Comparison of ENCODE assay signal across 27 cellular contexts in genomic region chr6:142731611-142732010, GRCh38.
"Had no signal": no experiment of that assay in that cellular context is flagged by ENCODE, and none has a peak within 500 bp of the region (broad histone marks: within the 10 kb centered on the region; RNA-seq: fewer than 3 reads in every experiment).

No MANE protein-coding gene starts in this region.

- DNase-seq: activated CD4-positive, alpha-beta memory T cell treated with anti-CD3 and anti-CD28 coated beads for 36 hours; activated CD4-positive, alpha-beta T cell treated with anti-CD3 and anti-CD28 coated beads for 36 hours; activated CD4-positive, alpha-beta T cell treated with anti-CD3 and anti-CD28 coated beads, Interleukin-2, amount 10 ng/mL, durations not matched to agents 24 days and 14 days; activated CD4-positive, CD25-positive, alpha-beta regulatory T cell; activated CD4-positive, CD25-positive, alpha-beta regulatory T cell treated with anti-CD3 and anti-CD28 coated beads, Interleukin-2, amount 50 U/mL, for 72 hours; activated CD8-positive, alpha-beta memory T cell treated with anti-CD3 and anti-CD28 coated beads, Interleukin-2, amount 10 ng/mL, durations not matched to agents 7 days and 5 days; activated CD8-positive, alpha-beta memory T cell treated with anti-CD3 and anti-CD28 coated beads, Interleukin-2, amount 50 U/mL, for 4 hours; activated CD8-positive, alpha-beta T cell treated with anti-CD3 and anti-CD28 coated beads, Interleukin-2, amount 10 ng/mL, durations not matched to agents 7 days and 5 days; activated effector memory CD4-positive, alpha-beta T cell treated with anti-CD3 and anti-CD28 coated beads, Interleukin-2, amount 50 U/mL, for 16 hours; activated naive CD4-positive, alpha-beta T cell treated with anti-CD3 and anti-CD28 coated beads for 36 hours; activated naive CD8-positive, alpha-beta T cell treated with anti-CD3 and anti-CD28 coated beads, Interleukin-2, amount 10 ng/mL, durations not matched to agents 7 days and 5 days; activated T-cell treated with anti-CD3 and anti-CD28 coated beads, Interleukin-2, amount 50 U/mL, for 1 hour; activated T-cell treated with anti-CD3 and anti-CD28 coated beads, Interleukin-2, amount 50 U/mL, for 48 hours; caudate nucleus; cortex of kidney; dermis blood vessel endothelial cell; effector CD4-positive, alpha-beta T cell; effector memory CD8-positive, alpha-beta T cell; erythroblast; esophagus squamous epithelium; head of caudate nucleus; T-helper 2 cell had no signal

- H3K27ac Mint-ChIP-seq: activated CD4-positive, alpha-beta memory T cell treated with anti-CD3 and anti-CD28 coated beads for 36 hours; activated CD4-positive, alpha-beta T cell treated with anti-CD3 and anti-CD28 coated beads for 36 hours; activated CD4-positive, alpha-beta T cell treated with anti-CD3 and anti-CD28 coated beads, Interleukin-2, amount 10 ng/mL, durations not matched to agents 24 days and 14 days; activated CD8-positive, alpha-beta memory T cell treated with anti-CD3 and anti-CD28 coated beads, Interleukin-2, amount 10 ng/mL, durations not matched to agents 7 days and 5 days; activated CD8-positive, alpha-beta T cell treated with anti-CD3 and anti-CD28 coated beads, Interleukin-2, amount 10 ng/mL, durations not matched to agents 7 days and 5 days; activated naive CD4-positive, alpha-beta T cell treated with anti-CD3 and anti-CD28 coated beads for 36 hours; activated naive CD4-positive, alpha-beta T cell treated with anti-CD3 and anti-CD28 coated beads, Interleukin-2, amount 50 U/mL, for 24 hours; activated naive CD8-positive, alpha-beta T cell treated with anti-CD3 and anti-CD28 coated beads, Interleukin-2, amount 10 ng/mL, durations not matched to agents 7 days and 5 days; activated T-helper 1 cell treated with anti-CD3 and anti-CD28 coated beads, Interleukin-12 subunit alpha, Interleukin-12 subunit beta, Interleukin-2, Interleukin-4 antibody, amounts not matched to agents 30 ng/mL and 10 ng/mL and 1 ng/mL, durations not matched to agents 14 hours and 24 hours and 36 hours; activated T-helper 2 cell treated with anti-CD3 and anti-CD28 coated beads, Interferon-gamma antibody, Interleukin-2, Interleukin-4, amounts not matched to agents 10 μg/mL and 5 μg/mL and 100 μg/mL, durations not matched to agents 14 hours and 24 hours and 36 hours; brain; effector memory CD8-positive, alpha-beta T cell had no signal

- H3K36me3 Mint-ChIP-seq: activated CD4-positive, alpha-beta memory T cell treated with anti-CD3 and anti-CD28 coated beads for 36 hours; activated CD8-positive, alpha-beta memory T cell treated with anti-CD3 and anti-CD28 coated beads, Interleukin-2, amount 10 ng/mL, durations not matched to agents 7 days and 5 days; activated naive CD8-positive, alpha-beta T cell treated with anti-CD3 and anti-CD28 coated beads, Interleukin-2, amount 10 ng/mL, durations not matched to agents 7 days and 5 days; brain had no signal

- H3K9me3 ChIP-seq: ascending aorta, esophagus squamous epithelium had no signal

- H3K4me1 ChIP-seq: ascending aorta had no signal

- H3K27me3 Mint-ChIP-seq: activated CD4-positive, alpha-beta memory T cell treated with anti-CD3 and anti-CD28 coated beads for 36 hours; activated CD4-positive, alpha-beta T cell treated with anti-CD3 and anti-CD28 coated beads for 36 hours; activated CD4-positive, alpha-beta T cell treated with anti-CD3 and anti-CD28 coated beads, Interleukin-2, amount 10 ng/mL, durations not matched to agents 24 days and 14 days; activated CD8-positive, alpha-beta memory T cell treated with anti-CD3 and anti-CD28 coated beads, Interleukin-2, amount 10 ng/mL, durations not matched to agents 7 days and 5 days; activated naive CD4-positive, alpha-beta T cell treated with anti-CD3 and anti-CD28 coated beads, Interleukin-2, amount 50 U/mL, for 24 hours; activated naive CD8-positive, alpha-beta T cell treated with anti-CD3 and anti-CD28 coated beads, Interleukin-2, amount 10 ng/mL, durations not matched to agents 7 days and 5 days; brain had no signal

- H3K9me3 Mint-ChIP-seq: activated CD4-positive, alpha-beta memory T cell treated with anti-CD3 and anti-CD28 coated beads for 36 hours; activated CD4-positive, alpha-beta T cell treated with anti-CD3 and anti-CD28 coated beads, Interleukin-2, amount 10 ng/mL, durations not matched to agents 24 days and 14 days; activated naive CD4-positive, alpha-beta T cell treated with anti-CD3 and anti-CD28 coated beads for 36 hours; activated T-helper 1 cell treated with anti-CD3 and anti-CD28 coated beads, Interleukin-12 subunit alpha, Interleukin-12 subunit beta, Interleukin-2, Interleukin-4 antibody, amounts not matched to agents 30 ng/mL and 10 ng/mL and 1 ng/mL, durations not matched to agents 14 hours and 24 hours and 36 hours; activated T-helper 2 cell treated with anti-CD3 and anti-CD28 coated beads, Interferon-gamma antibody, Interleukin-2, Interleukin-4, amounts not matched to agents 10 μg/mL and 5 μg/mL and 100 μg/mL, durations not matched to agents 14 hours and 24 hours and 36 hours; effector memory CD8-positive, alpha-beta T cell had no signal

- H3K36me3 ChIP-seq: ascending aorta, esophagus squamous epithelium had no signal

- H3K27ac ChIP-seq: ascending aorta had no signal

- H3K27me3 ChIP-seq: ascending aorta, esophagus squamous epithelium had no signal

- H3K4me3 Mint-ChIP-seq: activated CD4-positive, alpha-beta memory T cell treated with anti-CD3 and anti-CD28 coated beads for 36 hours; activated CD4-positive, alpha-beta T cell treated with anti-CD3 and anti-CD28 coated beads for 36 hours; activated CD4-positive, alpha-beta T cell treated with anti-CD3 and anti-CD28 coated beads, Interleukin-2, amount 10 ng/mL, durations not matched to agents 24 days and 14 days; activated CD8-positive, alpha-beta memory T cell treated with anti-CD3 and anti-CD28 coated beads, Interleukin-2, amount 10 ng/mL, durations not matched to agents 7 days and 5 days; activated CD8-positive, alpha-beta T cell treated with anti-CD3 and anti-CD28 coated beads, Interleukin-2, amount 10 ng/mL, durations not matched to agents 7 days and 5 days; activated naive CD4-positive, alpha-beta T cell treated with anti-CD3 and anti-CD28 coated beads for 36 hours; activated naive CD4-positive, alpha-beta T cell treated with anti-CD3 and anti-CD28 coated beads, Interleukin-2, amount 50 U/mL, for 24 hours; activated naive CD8-positive, alpha-beta T cell treated with anti-CD3 and anti-CD28 coated beads, Interleukin-2, amount 10 ng/mL, durations not matched to agents 7 days and 5 days; activated T-helper 1 cell treated with anti-CD3 and anti-CD28 coated beads, Interleukin-12 subunit alpha, Interleukin-12 subunit beta, Interleukin-2, Interleukin-4 antibody, amounts not matched to agents 30 ng/mL and 10 ng/mL and 1 ng/mL, durations not matched to agents 14 hours and 24 hours and 36 hours; brain; effector memory CD8-positive, alpha-beta T cell had no signal

- ATAC-seq: activated CD4-positive, alpha-beta T cell treated with anti-CD3 and anti-CD28 coated beads for 36 hours; activated CD8-positive, alpha-beta memory T cell treated with anti-CD3 and anti-CD28 coated beads, Interleukin-2, amount 10 ng/mL, durations not matched to agents 7 days and 5 days; activated CD8-positive, alpha-beta T cell treated with anti-CD3 and anti-CD28 coated beads, Interleukin-2, amount 10 ng/mL, durations not matched to agents 7 days and 5 days; effector memory CD8-positive, alpha-beta T cell had no signal

- H3K4me3 ChIP-seq: ascending aorta, esophagus squamous epithelium had no signal
